Comparison of ENCODE assay signal across 8 cellular contexts in the genomic region with DNA sequence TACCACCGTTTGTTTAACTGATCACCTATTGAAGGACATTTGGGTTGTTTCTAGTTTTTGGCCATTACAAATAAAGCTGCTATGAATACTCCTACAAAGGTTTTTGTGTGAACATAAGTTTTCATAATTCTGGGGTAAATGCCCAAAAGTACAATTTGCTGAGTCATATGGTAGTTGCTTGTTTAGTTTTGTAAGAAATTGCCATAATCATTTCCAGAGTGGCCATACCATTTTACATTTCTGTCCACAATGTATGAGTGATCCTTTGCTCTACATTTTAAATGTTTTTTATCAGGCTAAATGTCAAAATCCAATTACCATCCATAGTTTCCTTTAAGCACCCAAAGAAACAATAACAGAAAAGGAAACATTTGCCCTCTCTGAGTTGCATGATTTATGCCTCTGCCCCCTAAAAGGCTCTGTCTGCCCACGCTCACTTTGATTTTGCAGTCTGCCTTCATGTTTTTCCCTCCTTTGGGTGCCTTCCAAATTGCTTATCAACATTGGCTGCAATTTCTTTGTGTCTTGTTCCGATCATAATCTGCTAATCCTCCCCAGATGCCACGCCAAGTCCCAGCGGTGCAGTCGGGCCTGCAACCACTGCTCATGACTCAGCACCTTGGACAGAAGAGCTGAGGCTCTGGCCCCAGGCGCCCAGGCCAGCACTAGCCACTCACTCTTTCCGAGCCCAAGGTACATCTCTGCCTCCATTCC.
DNase-seq lines count a peak whose midpoint lies in the region; ATAC-seq, FAIRE-seq and TF ChIP-seq lines count a peak whose summit lies in the region.
"Had no signal": no experiment of that assay in that cellular context is flagged by ENCODE, and none has a peak within 500 bp of the region (broad histone marks: within the 10 kb centered on the region; RNA-seq: fewer than 3 reads in every experiment).

No MANE protein-coding gene starts in this region.

- peaks cover 3% of the 10 kb centered on the region for H3K9me3 Mint-ChIP-seq in astrocyte (ENCODE audit: unreplicated experiment)
- no peaks in the 10 kb centered on the region for H3K9me3 Mint-ChIP-seq in activated naive CD8-positive, alpha-beta T cell treated with anti-CD3 and anti-CD28 coated beads, Interleukin-2, amount 50 U/mL, for 24 hours

- H3K27me3 ChIP-seq in astrocyte (ENCODE audit: insufficient read depth, low read length), result no peaks in the 10 kb centered on the region

- FAIRE-seq in astrocyte (lab: Jason Lieb, UNC) (peak; percentile 83), urothelium cell line (lab: Jason Lieb, UNC) (no peak)

- no peak overlapping the region for H3K9ac ChIP-seq in astrocyte (ENCODE audit: low read length)

- no peaks in the 10 kb centered on the region for H3K27me3 Mint-ChIP-seq in astrocyte (ENCODE audit: low read depth, unreplicated experiment)
- H3K27me3 Mint-ChIP-seq in activated naive CD8-positive, alpha-beta T cell treated with anti-CD3 and anti-CD28 coated beads, Interleukin-2, amount 50 U/mL, for 24 hours, result no peaks in the 10 kb centered on the region

- no peaks in the 10 kb centered on the region for H3K79me2 ChIP-seq in astrocyte (ENCODE audit: insufficient read depth, low read length)

- H3K9me3 ChIP-seq in astrocyte (ENCODE audit: insufficient read depth, low read depth, low read length), result no peaks in the 10 kb centered on the region

- no peak for TF ChIP-seq CTCF in astrocyte (IDR thresholded peaks at IDR 0.05; ENCODE audit: insufficient read depth, low read depth, low read length)

- no peak overlapping the region for H3K4me3 ChIP-seq in astrocyte (ENCODE audit: insufficient read depth, low read depth, low read length)

- no peaks in the 10 kb centered on the region for H3K36me3 ChIP-seq in astrocyte (ENCODE audit: insufficient read depth, low read length)

- H3K4me1 Mint-ChIP-seq in astrocyte (ENCODE audit: low read depth, unreplicated experiment), result peaks cover 7% of the 10 kb centered on the region
- H3K4me1 Mint-ChIP-seq in activated naive CD8-positive, alpha-beta T cell treated with anti-CD3 and anti-CD28 coated beads, Interleukin-2, amount 50 U/mL, for 24 hours, result no peaks in the 10 kb centered on the region

- ATAC-seq in GM21737 (IDR thresholded peaks at IDR 0.05; ENCODE audit: unreplicated experiment), result no peak
- no peak for ATAC-seq in activated naive CD8-positive, alpha-beta T cell treated with anti-CD3 and anti-CD28 coated beads, Interleukin-2, amount 50 U/mL, for 24 hours

- H4K20me1 ChIP-seq in astrocyte (ENCODE audit: insufficient read depth, low read length), result no peaks in the 10 kb centered on the region

- no peak overlapping the region for H3K4me3 Mint-ChIP-seq in astrocyte (ENCODE audit: unreplicated experiment)
- H3K4me3 Mint-ChIP-seq in activated naive CD8-positive, alpha-beta T cell treated with anti-CD3 and anti-CD28 coated beads, Interleukin-2, amount 50 U/mL, for 24 hours, result no peak overlapping the region

- H3K27ac ChIP-seq in astrocyte (ENCODE audit: low read depth, low read length), result no peak overlapping the region

- H3K4me1 ChIP-seq in astrocyte (ENCODE audit: insufficient read depth, low read length), result no peaks in the 10 kb centered on the region

- H2AFZ ChIP-seq in astrocyte (ENCODE audit: low read depth, low read length), result no peak overlapping the region

- no peak overlapping the region for H3K27ac Mint-ChIP-seq in astrocyte (ENCODE audit: unreplicated experiment)
- H3K27ac Mint-ChIP-seq in activated naive CD8-positive, alpha-beta T cell treated with anti-CD3 and anti-CD28 coated beads, Interleukin-2, amount 50 U/mL, for 24 hours, result no peak overlapping the region

- H3K4me2 ChIP-seq in astrocyte (ENCODE audit: low read length), result no peak overlapping the region

- H3K36me3 Mint-ChIP-seq in astrocyte (ENCODE audit: low read depth, unreplicated experiment), result no peaks in the 10 kb centered on the region
- no peaks in the 10 kb centered on the region for H3K36me3 Mint-ChIP-seq in activated naive CD8-positive, alpha-beta T cell treated with anti-CD3 and anti-CD28 coated beads, Interleukin-2, amount 50 U/mL, for 24 hours (ENCODE audit: low read depth)

- DNase-seq in HS-5 (ENCODE audit: low read depth), result peak; percentile 56
- DNase-seq in astrocyte (ENCODE audit: low read depth), result peak; percentile 83
- peak; percentile 66 for DNase-seq in kidney tubule cell (ENCODE audit: low spot score)
- DNase-seq in urothelium cell line (ENCODE audit: low spot score), result peak; percentile 66
- DNase-seq in activated naive CD8-positive, alpha-beta T cell treated with anti-CD3 and anti-CD28 coated beads, Interleukin-2, amount 50 U/mL, for 24 hours, result no peak
- DNase-seq in activated CD4-positive, CD25-positive, alpha-beta regulatory T cell treated with anti-CD3 and anti-CD28 coated beads, Interleukin-2, amount 50 U/mL, for 72 hours, result no peak
- DNase-seq: NCI-H2171 treated with DMSO at 0.1 percent for 48 hours had no signal

Comparison
In these comparisons a context has a peak if more than half of its experiments do, and no peak if none do; other contexts are left out.
1. DNase-seq: peak in HS-5 (single experiment), astrocyte (single experiment), kidney tubule cell (single experiment) and urothelium cell line (single experiment); none in activated naive CD8-positive, alpha-beta T cell treated with anti-CD3 and anti-CD28 coated beads, Interleukin-2, amount 50 U/mL, for 24 hours (single experiment) and activated CD4-positive, CD25-positive, alpha-beta regulatory T cell treated with anti-CD3 and anti-CD28 coated beads, Interleukin-2, amount 50 U/mL, for 72 hours (single experiment).